ENCODE assay signal across 11 cellular contexts in the genomic region with DNA sequence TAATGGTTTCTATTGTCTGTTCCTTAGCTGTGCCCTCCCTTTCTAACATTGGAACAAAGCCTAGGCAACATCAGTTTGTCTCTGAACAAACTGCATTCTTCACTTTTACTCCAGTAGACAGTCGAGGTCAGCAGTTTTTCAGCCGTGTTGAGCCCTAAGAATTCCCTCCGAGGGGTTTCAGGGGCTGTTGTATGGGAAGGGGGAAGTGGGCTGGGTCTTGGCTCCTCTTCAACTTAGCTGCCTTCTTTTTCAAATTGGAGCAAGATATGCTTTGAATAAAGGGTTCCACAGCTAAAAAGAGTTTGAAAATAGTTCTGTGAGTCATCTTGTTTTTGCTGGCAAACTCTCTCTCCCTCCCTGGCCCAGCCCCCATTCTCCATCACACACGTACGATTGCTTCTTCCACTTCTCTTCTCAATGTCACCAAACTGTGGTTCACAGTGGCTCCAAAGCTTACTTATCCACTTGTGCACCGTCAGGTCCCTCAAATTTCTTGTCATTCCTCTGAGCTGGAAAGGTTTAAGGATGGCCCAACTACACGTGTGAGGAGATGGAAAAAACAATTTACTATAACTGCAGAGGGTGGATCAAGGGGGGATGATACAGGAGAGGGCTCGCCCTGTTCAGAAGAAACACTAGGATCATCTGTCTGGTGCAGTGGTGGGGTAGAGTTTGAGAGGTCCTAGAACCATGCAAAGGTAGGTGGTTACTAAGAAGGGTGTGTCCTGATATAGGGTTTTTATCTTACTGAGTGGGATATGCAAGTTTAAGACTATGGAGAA. TPM values are rescaled to one million over a fixed set of nuclear protein-coding genes. Genes with fewer than 3 reads are reported as not detected.
DNase-seq lines count a peak whose midpoint lies in the region; ATAC-seq, FAIRE-seq and TF ChIP-seq lines count a peak whose summit lies in the region.
"Had no signal": no experiment of that assay in that cellular context is flagged by ENCODE, and none has a peak within 500 bp of the region (broad histone marks: within the 10 kb centered on the region; RNA-seq: fewer than 3 reads in every experiment).

No MANE protein-coding gene starts in this region.

- no peak overlapping the region for H3K4me2 ChIP-seq in A549

- POLR2A ChIA-PET in A549 (lab: Yijun Ruan, JAX) = interaction anchor here (0.6 kb wide), 1 partner anchor 91 kb away, joined by 3 read pairs; no protein-coding TSS in a partner anchor

- TF ChIP-seq POLR2A in A549 (IDR thresholded peaks at IDR 0.05; ENCODE audit: low read length) (no peak), breast epithelium (IDR thresholded peaks at IDR 0.05) (no peak)

- H3K27ac ChIP-seq in A549 = no peak overlapping the region
- H3K27ac ChIP-seq in breast epithelium = peak overlapping the region; percentile 73 to 83
- no peak overlapping the region for H3K27ac ChIP-seq in left lung

- FAIRE-seq in A549 (lab: Jason Lieb, UNC) (no peak), HTR-8/SVneo (lab: Jason Lieb, UNC) (no peak)

- ATAC-seq in A549 = no peak
- peak; percentile 20 for ATAC-seq in left lung
- ATAC-seq in GM21390 (IDR thresholded peaks at IDR 0.05; ENCODE audit: unreplicated experiment) = no peak

- in situ Hi-C loops in GM13976 (cut with MboI; ENCODE audit: low sequenced_read_pairs, unreplicated experiment) = no loop called here

- H3K4me3 ChIP-seq in A549 (no peak overlapping the region), breast epithelium (peak overlapping the region; percentile 8 to 55 (median 24)), left lung (no peak overlapping the region)

- intact Hi-C loops in breast epithelium (cut with DNase I; ENCODE audit: low total_unique reads) = no loop called here
- intact Hi-C loops in left lung (cut with DNase I) = loop anchor here in 1 of 2 donors (5.0 kb wide), 1 partner anchor 74 kb away; no protein-coding TSS in a partner anchor

- H3K27me3 ChIP-seq in breast epithelium (no peaks in the 10 kb centered on the region), left lung (no peaks in the 10 kb centered on the region)

- TF ChIP-seq RAD21 in A549 (conservative IDR thresholded peaks at IDR 0.05 in 1 of 2, IDR thresholded peaks at IDR 0.05 in 1 of 2) = no peak

- 65% methylated on average over 8 of the region's 8 CpGs for WGBS in A549 (ENCODE audit: missing lambda C conversion rate)

- CTCF ChIA-PET in A549 (lab: Yijun Ruan, JAX) = interaction anchor here (0.8 to 1.5 kb wide), 4 partner anchors 9 to 90 kb away, joined by 3 to 5 read pairs (median 4); no protein-coding TSS in a partner anchor

- no peak for TF ChIP-seq EP300 in A549 (IDR thresholded peaks at IDR 0.05)

- H3K4me1 ChIP-seq in A549 (peaks cover 6% of the 10 kb centered on the region; the same call in 2 of the 3 replicates), breast epithelium (no peaks in the 10 kb centered on the region), left lung (peaks cover 0 to 14% of the 10 kb centered on the region in 2 donors)

- TF ChIP-seq CTCF in A549 (IDR thresholded peaks at IDR 0.05) = no peak
- TF ChIP-seq CTCF in breast epithelium (IDR thresholded peaks at IDR 0.05) = no peak
- no peak for TF ChIP-seq CTCF in left lung (IDR thresholded peaks at IDR 0.05)
- TF ChIP-seq CTCF in GM13976 (IDR thresholded peaks at IDR 0.05; ENCODE audit: borderline replicate concordance, control extremely low read depth, extremely low read depth, insufficient read depth, missing control alignments) = no peak

- no peak for DNase-seq in A549 (ENCODE audit: low read depth in 1 of 2, low spot score in 1 of 2)
- DNase-seq in M059J (ENCODE audit: low read depth) = peak; percentile 46
- DNase-seq in breast epithelium (ENCODE audit: low spot score in 2 of 2) = no peak
- DNase-seq in left lung = no peak
- DNase-seq in GM13976 (ENCODE audit: low spot score) = no peak
- DNase-seq in HUDEP-2 (lab: John Stamatoyannopoulos, UW; ENCODE audit: unreplicated experiment in 76 of 76) = no peak
- DNase-seq in HTR-8/SVneo (ENCODE audit: insufficient read length, low spot score) = no peak
- DNase-seq: activated B cell treated with CpG ODN at 0.5 μM for 24 hours, NCI-H2107, posterior cingulate gyrus had no signal

- H3K9me3 ChIP-seq in A549 = peaks cover 6% of the 10 kb centered on the region; the same call in 1 of the 3 replicates
- no peaks in the 10 kb centered on the region for H3K9me3 ChIP-seq in breast epithelium
- H3K9me3 ChIP-seq in left lung = no peaks in the 10 kb centered on the region

- no peaks in the 10 kb centered on the region for H3K36me3 ChIP-seq in breast epithelium
- H3K36me3 ChIP-seq in left lung = no peaks in the 10 kb centered on the region

TF ChIP-seq in A549, 52 proteins besides CTCF, POLR2A, EP300 and RAD21:
- TF ChIP-seq MAFK (IDR thresholded peaks at IDR 0.05; ENCODE audit: partially characterized antibody) (peak; percentile 51), RARB (CRISPR knock-in tag; IDR thresholded peaks at IDR 0.05) (no peak)
TF ChIP-seq in A549: peak in this region for 1.

RNA-seq across cellular contexts. Expression of a gene that starts 9.2 kb away (rescaled TPM):
- polyA plus RNA-seq in A549 (2011; rRNA removed) (18.1 and 22.2 TPM in 2 replicates), A549 (2017; fragmentation: RNase III; extraction: RNeasy Plus Mini Kit Qiagen cat#74134 plus additional on column Dnase treatment) (7.3 to 9.1 TPM (median 9.0 TPM) in 3 replicates)
- polyA plus RNA-seq in A549 (2012; cell fraction: cytosol; rRNA removed) = 8.0 and 11.1 TPM in 2 replicates
- 9.0 and 9.3 TPM in 2 replicates for polyA plus RNA-seq in A549 (2012; cell fraction: nucleus; rRNA removed)
- polyA minus RNA-seq in A549 (2011; rRNA and poly(A)+ RNA removed) = 38.5 and 44.5 TPM in 2 replicates
- 1.6 and 2.3 TPM in 2 replicates for total RNA-seq in M059J (2014; rRNA removed; shearing (Covaris generic))
- total RNA-seq in breast epithelium (10 to 100 TPM in 2 of 3 donors, 1 to 10 TPM in 1; 5.0 to 16.8 (median 11.1) TPM), left lung (10 to 100 TPM in 1 of 2 donors, 1 to 10 TPM in 1; 5.8 to 10.3 TPM)

Comparison
In these comparisons a context has a peak if more than half of its experiments do, and no peak if none do; other contexts are left out.
1. H3K27ac ChIP-seq: peak in breast epithelium (2 of 2); none in A549 (0 of 2) and left lung (0 of 2).
2. H3K4me3 ChIP-seq: peak in breast epithelium (3 of 3); none in A549 (single experiment) and left lung (0 of 2).